14 cellular contexts compared by ENCODE assay signal in the genomic region with DNA sequence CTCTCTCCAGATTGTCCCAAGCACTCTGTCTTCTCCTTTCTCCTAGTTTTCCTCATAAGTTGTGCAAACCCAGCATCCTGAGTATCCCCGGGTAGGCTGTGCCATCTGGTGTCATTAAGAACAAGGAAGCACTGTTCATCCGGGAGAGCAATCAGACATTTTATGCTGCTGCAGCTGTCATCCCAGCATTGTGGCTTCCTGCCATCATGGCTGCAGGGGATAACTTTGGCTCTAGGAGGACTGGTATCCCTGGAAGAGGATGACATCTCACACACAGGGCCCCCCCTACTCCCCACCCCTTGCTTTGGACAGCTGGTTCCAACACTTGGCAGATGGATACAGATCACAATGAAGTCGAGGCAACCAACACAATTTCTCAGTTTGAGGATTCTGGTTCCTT.
DNase-seq lines count a peak whose midpoint lies in the region; ATAC-seq, FAIRE-seq and TF ChIP-seq lines count a peak whose summit lies in the region.
"Had no signal": no experiment of that assay in that cellular context is flagged by ENCODE, and none has a peak within 500 bp of the region (broad histone marks: within the 10 kb centered on the region; RNA-seq: fewer than 3 reads in every experiment).

No MANE protein-coding gene starts in this region.

- H3K36me3 ChIP-seq in heart right ventricle, result no peaks in the 10 kb centered on the region
- no peaks in the 10 kb centered on the region for H3K36me3 ChIP-seq in thyroid gland

- CTCF ChIA-PET in activated CD4-positive, alpha-beta T cell treated with anti-CD3 and anti-CD28 coated beads, Interleukin-2, amount 10 ng/mL, durations not matched to agents 7 days and 5 days (lab: Charles Lee), result no interaction called here

- H3K4me3 Mint-ChIP-seq in activated CD4-positive, alpha-beta T cell treated with anti-CD3 and anti-CD28 coated beads, Interleukin-2, amount 10 ng/mL, durations not matched to agents 7 days and 5 days, result no peak overlapping the region
- H3K4me3 Mint-ChIP-seq: activated T-cell treated with anti-CD3 and anti-CD28 coated beads, Interleukin-2, amount 50 U/mL, for 72 hours; HFFc6 had no signal

- no peaks in the 10 kb centered on the region for H3K36me3 Mint-ChIP-seq in activated CD4-positive, alpha-beta T cell treated with anti-CD3 and anti-CD28 coated beads, Interleukin-2, amount 10 ng/mL, durations not matched to agents 7 days and 5 days (ENCODE audit: low read depth)

- H3K27ac ChIP-seq in heart right ventricle, result no peak overlapping the region
- H3K27ac ChIP-seq in thyroid gland, result no peak overlapping the region
- H3K27ac ChIP-seq: RWPE1 had no signal

- H3K27me3 ChIP-seq in heart right ventricle (no peaks in the 10 kb centered on the region), thyroid gland (no peaks in the 10 kb centered on the region)

- ATAC-seq in heart right ventricle (peak in 5 of 8 donors; percentile 19 to 74 (median 38)), left cardiac atrium (no peak), GM21737 (IDR thresholded peaks at IDR 0.05; ENCODE audit: unreplicated experiment) (no peak)
- ATAC-seq: activated T-cell treated with anti-CD3 and anti-CD28 coated beads, Interleukin-2, amount 50 U/mL, for 72 hours had no signal

- intact Hi-C loops in heart right ventricle (cut with DNase I) (no loop called here), left cardiac atrium (cut with DNase I) (no loop called here), head of caudate nucleus (cut with DNase I) (no loop called here), thyroid gland (cut with DNase I) (no loop called here)

- no peak overlapping the region for H3K27ac Mint-ChIP-seq in activated CD4-positive, alpha-beta T cell treated with anti-CD3 and anti-CD28 coated beads, Interleukin-2, amount 10 ng/mL, durations not matched to agents 7 days and 5 days
- H3K27ac Mint-ChIP-seq: activated T-cell treated with anti-CD3 and anti-CD28 coated beads, Interleukin-2, amount 50 U/mL, for 72 hours; HFFc6 had no signal

- POLR2A ChIA-PET in activated CD4-positive, alpha-beta T cell treated with anti-CD3 and anti-CD28 coated beads, Interleukin-2, amount 10 ng/mL, durations not matched to agents 7 days and 5 days (lab: Charles Lee), result no interaction called here

- 48 to 51% methylated on average over 3 of the region's 3 CpGs for WGBS in heart right ventricle, 2 donors
- 64 to 65% methylated on average over 3 of the region's 3 CpGs for WGBS in thyroid gland, 2 donors

- DNase-seq in heart right ventricle (peak in 1 of 2 donors; percentile 17), left cardiac atrium (no peak), NCI-H82 (lab: John Stamatoyannopoulos, UW) (peak; percentile 71), head of caudate nucleus (peak in 41 of 42 donors; percentile 2 to 70 (median 35)), thyroid gland (no peak), RCC 7860 (ENCODE audit: low spot score) (no peak)
- DNase-seq in activated CD4-positive, alpha-beta T cell treated with anti-CD3 and anti-CD28 coated beads, Interleukin-2, amount 10 ng/mL, durations not matched to agents 7 days and 5 days, result no peak
- DNase-seq: activated CD4-positive, alpha-beta T cell treated with anti-CD3 and anti-CD28 coated beads, Interleukin-2, amount 50 U/mL, for 4 hours; activated T-cell treated with anti-CD3 and anti-CD28 coated beads, Interleukin-2, amount 50 U/mL, for 72 hours; DND-41; HFFc6; trophoblast cell had no signal

- no peak for TF ChIP-seq CTCF in heart right ventricle (IDR thresholded peaks at IDR 0.05)
- TF ChIP-seq CTCF in thyroid gland (IDR thresholded peaks at IDR 0.05), result no peak

- no peaks in the 10 kb centered on the region for H3K9me3 Mint-ChIP-seq in activated CD4-positive, alpha-beta T cell treated with anti-CD3 and anti-CD28 coated beads, Interleukin-2, amount 10 ng/mL, durations not matched to agents 7 days and 5 days

- no peak for TF ChIP-seq POLR2A in thyroid gland (IDR thresholded peaks at IDR 0.05)

- peaks cover 0 to 17% (median 0%) of the 10 kb centered on the region in 11 donors for H3K9me3 ChIP-seq in heart right ventricle
- H3K9me3 ChIP-seq in thyroid gland, result no peaks in the 10 kb centered on the region

- H3K27me3 Mint-ChIP-seq in activated CD4-positive, alpha-beta T cell treated with anti-CD3 and anti-CD28 coated beads, Interleukin-2, amount 10 ng/mL, durations not matched to agents 7 days and 5 days, result no peaks in the 10 kb centered on the region

- no peaks in the 10 kb centered on the region for H3K4me1 Mint-ChIP-seq in activated CD4-positive, alpha-beta T cell treated with anti-CD3 and anti-CD28 coated beads, Interleukin-2, amount 10 ng/mL, durations not matched to agents 7 days and 5 days

- H3K4me3 ChIP-seq in heart right ventricle (no peak overlapping the region), thyroid gland (replicated peaks in 1 of 3) (no peak overlapping the region)

- H3K4me1 ChIP-seq in heart right ventricle (no peaks in the 10 kb centered on the region), thyroid gland (no peaks in the 10 kb centered on the region)

- no peak for FAIRE-seq in RCC 7860 (lab: Jason Lieb, UNC)

Comparison
In these comparisons a context has a peak if more than half of its experiments do, and no peak if none do; other contexts are left out.
1. ATAC-seq: peak in heart right ventricle (5 of 8); none in left cardiac atrium (0 of 2) and GM21737 (single experiment).
2. DNase-seq: peak in NCI-H82 (single experiment) and head of caudate nucleus (41 of 42); none in left cardiac atrium (single experiment), activated CD4-positive, alpha-beta T cell treated with anti-CD3 and anti-CD28 coated beads, Interleukin-2, amount 10 ng/mL, durations not matched to agents 7 days and 5 days (single experiment), thyroid gland (0 of 2) and RCC 7860 (single experiment).